14 cellular contexts compared by ENCODE assay signal in the genomic region with DNA sequence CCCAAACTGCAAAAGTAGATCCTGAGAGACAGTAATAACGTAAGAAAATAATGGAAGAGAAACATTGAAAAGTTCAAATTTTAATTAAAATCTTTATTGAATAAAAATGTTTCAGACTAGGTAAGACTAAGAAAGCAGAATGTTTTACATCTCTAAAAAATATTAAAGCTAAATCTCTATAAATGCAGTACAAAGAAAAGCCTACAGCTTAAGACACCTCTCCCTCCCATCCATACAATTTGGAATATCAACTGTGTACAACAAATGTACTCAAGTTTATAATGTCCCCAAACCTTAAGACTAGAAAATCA.
"Had no signal": no experiment of that assay in that cellular context is flagged by ENCODE, and none has a peak within 500 bp of the region (broad histone marks: within the 10 kb centered on the region; RNA-seq: fewer than 3 reads in every experiment).

No MANE protein-coding gene starts in this region.

- H3K27ac ChIP-seq: body of pancreas, gastrocnemius medialis, lower lobe of right lung, ovary, stomach, testis, upper lobe of right lung had no signal

- H3K9me3 Mint-ChIP-seq: activated naive CD8-positive, alpha-beta T cell treated with anti-CD3 and anti-CD28 coated beads for 36 hours; dendritic cell treated with granulocyte-macrophage colony-stimulating factor and Interleukin-4, amounts not matched to agents 40 ng/mL and 50 ng/mL, for 4 days had no signal

- H3K4me3 ChIP-seq: body of pancreas, gastrocnemius medialis, lower lobe of right lung, ovary, stomach, testis, upper lobe of right lung had no signal

- H3K36me3 Mint-ChIP-seq: activated naive CD8-positive, alpha-beta T cell treated with anti-CD3 and anti-CD28 coated beads for 36 hours had no signal

- DNase-seq: activated CD4-positive, CD25-positive, alpha-beta regulatory T cell treated with anti-CD3 and anti-CD28 coated beads, Interleukin-2, amount 50 U/mL, for 72 hours; activated naive CD8-positive, alpha-beta T cell treated with anti-CD3 and anti-CD28 coated beads for 36 hours; activated T-cell treated with anti-CD3 and anti-CD28 coated beads, Interleukin-2, amount 50 U/mL, for 48 hours; effector memory CD4-positive, alpha-beta T cell; gastrocnemius medialis; left colon; lower lobe of right lung; ovary; stomach; T1000; testis; upper lobe of right lung had no signal

- H3K4me3 Mint-ChIP-seq: activated naive CD8-positive, alpha-beta T cell treated with anti-CD3 and anti-CD28 coated beads for 36 hours; dendritic cell treated with granulocyte-macrophage colony-stimulating factor and Interleukin-4, amounts not matched to agents 40 ng/mL and 50 ng/mL, for 4 days had no signal

- H3K4me1 Mint-ChIP-seq: activated naive CD8-positive, alpha-beta T cell treated with anti-CD3 and anti-CD28 coated beads for 36 hours had no signal

- H3K27me3 Mint-ChIP-seq: activated naive CD8-positive, alpha-beta T cell treated with anti-CD3 and anti-CD28 coated beads for 36 hours; dendritic cell treated with granulocyte-macrophage colony-stimulating factor and Interleukin-4, amounts not matched to agents 40 ng/mL and 50 ng/mL, for 4 days had no signal

- H3K4me1 ChIP-seq: body of pancreas, gastrocnemius medialis, lower lobe of right lung, stomach, testis, upper lobe of right lung had no signal

- ATAC-seq: gastrocnemius medialis had no signal

- H3K9me3 ChIP-seq: body of pancreas, gastrocnemius medialis, lower lobe of right lung, ovary, stomach, testis, upper lobe of right lung had no signal

- H3K36me3 ChIP-seq: ovary had no signal

- H3K27ac Mint-ChIP-seq: activated naive CD8-positive, alpha-beta T cell treated with anti-CD3 and anti-CD28 coated beads for 36 hours; dendritic cell treated with granulocyte-macrophage colony-stimulating factor and Interleukin-4, amounts not matched to agents 40 ng/mL and 50 ng/mL, for 4 days had no signal
